In genomic region chr6:109482913-109483743, GRCh38 we compare ENCODE assay signal across 8 cellular contexts. TPM values are rescaled to one million over a fixed set of nuclear protein-coding genes. Genes with fewer than 3 reads are reported as not detected.
DNase-seq lines count a peak whose midpoint lies in the region; ATAC-seq and TF ChIP-seq lines count a peak whose summit lies in the region.

Gene ZBTB24 (minus strand): TSS chr6:109483219. CDS start chr6:109482026, 1,193 bp downstream.

- H3K27ac Mint-ChIP-seq in activated T-cell treated with anti-CD3 and anti-CD28 coated beads, Interleukin-2, amount 50 U/mL, for 24 hours: peak within 1 kb of the TSS; percentile 89

- H3K27me3 Mint-ChIP-seq in activated T-cell treated with anti-CD3 and anti-CD28 coated beads, Interleukin-2, amount 50 U/mL, for 24 hours: no peaks in the 10 kb centered on the region

- peaks cover 54% of the 10 kb centered on the region for H3K4me1 Mint-ChIP-seq in activated T-cell treated with anti-CD3 and anti-CD28 coated beads, Interleukin-2, amount 50 U/mL, for 24 hours (ENCODE audit: low read depth)

- H3K36me3 Mint-ChIP-seq in activated T-cell treated with anti-CD3 and anti-CD28 coated beads, Interleukin-2, amount 50 U/mL, for 24 hours (ENCODE audit: low read depth): peaks cover 42% of the 10 kb centered on the region

- BruUV-seq in Panc1 (replicated peaks; lab: Mats Ljungman, UMichigan): no TSS peak

- H3K9me3 ChIP-seq in Panc1 (ENCODE audit: control insufficient read depth, insufficient read depth, low read depth, low read length) (no peaks in the 10 kb centered on the region), esophagus (ENCODE audit: control insufficient read depth in 2 of 2, insufficient read depth in 1 of 2, low read depth in 1 of 2, low read length in 1 of 2) (no peaks in the 10 kb centered on the region), muscle layer of duodenum (ENCODE audit: control insufficient read depth in 1 of 2, low read length in 2 of 2) (no peaks in the 10 kb centered on the region)

- intact Hi-C loops in Panc1 (cut with micrococcal nuclease; ENCODE audit: unreplicated experiment): no loop called here

- peak within 1 kb of the TSS; percentile 95 for H3K27ac ChIP-seq in Panc1 (ENCODE audit: low read length)
- peak within 1 kb of the TSS; percentile 81 to 89 for H3K27ac ChIP-seq in esophagus (ENCODE audit: low read depth in 2 of 2, low read length in 1 of 2)
- peak within 1 kb of the TSS; percentile 37 for H3K27ac ChIP-seq in muscle layer of duodenum (ENCODE audit: low read length)

- no peak for TF ChIP-seq CTCF in Panc1 (IDR thresholded peaks at IDR 0.05)

- ATAC-seq in GM21717 (IDR thresholded peaks at IDR 0.05; ENCODE audit: unreplicated experiment) (peak; percentile 88), Panc1 (peak; percentile 95)

- in situ Hi-C loops in Panc1 (cut with HindIII; ENCODE audit: low pct_unique_long_range_greater_than_20kb, low sequenced_read_pairs): no loop called here

- peak within 1 kb of the TSS; percentile 94 for H3K4me3 Mint-ChIP-seq in activated T-cell treated with anti-CD3 and anti-CD28 coated beads, Interleukin-2, amount 50 U/mL, for 24 hours

- no peaks in the 10 kb centered on the region; the same call in 1 of the 2 replicates for H3K27me3 ChIP-seq in Panc1 (ENCODE audit: control insufficient read depth, insufficient read depth, low read length)
- no peaks in the 10 kb centered on the region for H3K27me3 ChIP-seq in esophagus (ENCODE audit: control insufficient read depth in 1 of 2, insufficient read depth in 2 of 2, low read length in 2 of 2)
- no peaks in the 10 kb centered on the region for H3K27me3 ChIP-seq in muscle layer of duodenum (ENCODE audit: low read depth, low read length)

- peak; percentile 87 for DNase-seq in DMS79 (lab: John Stamatoyannopoulos, UW)
- peak; percentile 79 for DNase-seq in Jurkat, Clone E6-1 (ENCODE audit: low read depth, low spot score)
- no peak for DNase-seq in Panc1 (ENCODE audit: low read depth, low spot score)
- DNase-seq in activated T-cell treated with anti-CD3 and anti-CD28 coated beads, Interleukin-2, amount 50 U/mL, for 24 hours: peak; percentile 88
- peak; percentile 68 to 74 for DNase-seq in stimulated activated CD8-positive, alpha-beta memory T cell treated with anti-CD3 and anti-CD28 coated beads, Interleukin-7, amount 100 ng/mL, for 1 hour (ENCODE audit: low read depth in 2 of 2)

- CTCF ChIA-PET in Panc1 (lab: Charles Lee): no interaction called here

- H3K4me3 ChIP-seq in Jurkat, Clone E6-1 (ENCODE audit: low read length): peak within 1 kb of the TSS; percentile 93
- H3K4me3 ChIP-seq in Panc1 (ENCODE audit: low read depth in 2 of 2, low read length in 2 of 2): peak within 1 kb of the TSS; percentile 88 to 91
- peak within 1 kb of the TSS; percentile 65 to 96 for H3K4me3 ChIP-seq in esophagus (ENCODE audit: low read depth in 1 of 2, low read length in 2 of 2)
- peak within 1 kb of the TSS; percentile 87 to 98 for H3K4me3 ChIP-seq in muscle layer of duodenum (ENCODE audit: low read depth in 1 of 2, low read length in 2 of 2)

- POLR2A ChIA-PET in Panc1 (lab: Charles Lee): interaction anchor here (0.6 to 1.3 kb wide), 3 partner anchors 42 to 1594 kb away, joined by 3 to 10 read pairs (median 10); partner anchors contain the start of gene CEP57L1

- H3K4me1 ChIP-seq in Panc1 (ENCODE audit: control insufficient read depth, insufficient read depth, low read length) (peaks cover 35% of the 10 kb centered on the region), esophagus (ENCODE audit: control insufficient read depth in 2 of 2, insufficient read depth in 2 of 2, low read length in 1 of 2) (no peaks in the 10 kb centered on the region), muscle layer of duodenum (ENCODE audit: control insufficient read depth in 1 of 2, insufficient read depth in 2 of 2, low read length in 2 of 2) (peaks cover 17 to 42% of the 10 kb centered on the region in 2 donors)

- 0 to 2% methylated on average over 41 to 91 of the region's 98 CpGs for WGBS in esophagus, 2 donors

- no peaks in the 10 kb centered on the region for H3K9me3 Mint-ChIP-seq in activated T-cell treated with anti-CD3 and anti-CD28 coated beads, Interleukin-2, amount 50 U/mL, for 24 hours

- H3K36me3 ChIP-seq in Panc1 (ENCODE audit: control insufficient read depth, insufficient read depth, low read length) (peaks cover 18% of the 10 kb centered on the region), esophagus (ENCODE audit: control insufficient read depth in 2 of 2, insufficient read depth in 2 of 2, low read length in 1 of 2) (peaks cover 0 to 2% of the 10 kb centered on the region in 2 donors), muscle layer of duodenum (ENCODE audit: control insufficient read depth in 1 of 2, insufficient read depth in 2 of 2, low read length in 2 of 2) (peaks cover 9% of the 10 kb centered on the region in 2 donors)

RNA-seq across cellular contexts. Expression of gene ZBTB24, which starts in this region (rescaled TPM):
- 9.1 TPM for polyA plus RNA-seq in Jurkat, Clone E6-1 (2012; ENCODE audit: insufficient read depth, insufficient read length)
- total RNA-seq in Panc1 (2021; ENCODE audit: unreplicated experiment): 21.5 TPM
- polyA plus RNA-seq in Panc1 (2012; ENCODE audit: insufficient read length): 7.8 TPM
- 1 to 10 TPM; 2.2 to 2.3 TPM for polyA plus RNA-seq in esophagus

Comparison
In these comparisons a context has a peak if more than half of its experiments do, and no peak if none do; other contexts are left out.
1. H3K27ac ChIP-seq: peak in every context shown above with its lines; median percentile 95 in Panc1; 85 in esophagus; 37 in muscle layer of duodenum.